20 cellular contexts compared by ENCODE assay signal in genomic region chr16:84024854-84025253, GRCh38. TPM values are rescaled to one million over a fixed set of nuclear protein-coding genes. Genes with fewer than 3 reads are reported as not detected.
DNase-seq lines count a peak whose midpoint lies in the region; ATAC-seq, FAIRE-seq and TF ChIP-seq lines count a peak whose summit lies in the region.
"Had no signal": no experiment of that assay in that cellular context is flagged by ENCODE, and none has a peak within 500 bp of the region (broad histone marks: within the 10 kb centered on the region; RNA-seq: fewer than 3 reads in every experiment).

No MANE protein-coding gene starts in this region.

- in situ Hi-C loops in gastrocnemius medialis (cut with MboI; ENCODE audit: low sequenced_read_pairs in 4 of 4), result no loop called here

- DNase-seq in AG09309 (ENCODE audit: low read depth) (peak; percentile 67), NCI-H460 (ENCODE audit: extremely low read depth, low read depth) (peak; percentile 48), dedifferentiated amniotic fluid mesenchymal stem cell (ENCODE audit: extremely low spot score) (peak; percentile 58), keratinocyte (ENCODE audit: low read depth, low spot score) (no peak), gastrocnemius medialis (no peak), DMS114 treated with DMSO at 0.1 percent for 48 hours (lab: John Stamatoyannopoulos, UW; ENCODE audit: unreplicated experiment) (no peak), small intestine (no peak)
- DNase-seq: activated CD4-positive, CD25-positive, alpha-beta regulatory T cell treated with anti-CD3 and anti-CD28 coated beads, Interleukin-2, amount 50 U/mL, for 72 hours; activated naive CD4-positive, alpha-beta T cell; erythroblast; KG1; NCI-H524 treated with DMSO at 0.1 percent for 48 hours; nephron progenitor cell; right lobe of liver had no signal

- TF ChIP-seq CTCF in AG09309 (IDR thresholded peaks at IDR 0.05; ENCODE audit: control insufficient read depth, insufficient read depth, low read depth, low read length, missing control alignments) (no peak), keratinocyte (optimal IDR thresholded peaks at IDR 0.05 in 1 of 3, IDR thresholded peaks at IDR 0.05 in 1 of 3, conservative IDR thresholded peaks at IDR 0.05 in 1 of 3; ENCODE audit: extremely low read depth in 1 of 3, insufficient read depth in 2 of 3, low read length in 3 of 3) (no peak), gastrocnemius medialis (IDR thresholded peaks at IDR 0.05 in 4 of 5, conservative IDR thresholded peaks at IDR 0.05 in 1 of 5) (no peak)

- peaks cover 4% of the 10 kb centered on the region for H3K27me3 ChIP-seq in keratinocyte (ENCODE audit: control insufficient read depth, extremely low read depth, insufficient read depth, low read length)
- H3K27me3 ChIP-seq in gastrocnemius medialis, result no peaks in the 10 kb centered on the region
- no peaks in the 10 kb centered on the region for H3K27me3 ChIP-seq in small intestine (ENCODE audit: control insufficient read depth in 2 of 2, insufficient read depth in 2 of 2, low read length in 2 of 2)
- H3K27me3 ChIP-seq: cardiac muscle cell, right lobe of liver had no signal

- FAIRE-seq in keratinocyte (lab: Jason Lieb, UNC) (peak; percentile 65), small intestine (lab: Jason Lieb, UNC) (no peak)
- FAIRE-seq: urothelium cell line had no signal

- intact Hi-C loops in gastrocnemius medialis (cut with DNase I; ENCODE audit: low total_unique reads), result no loop called here

- no peak overlapping the region for H3K27ac ChIP-seq in keratinocyte (ENCODE audit: control insufficient read depth, insufficient read depth, low read length)
- no peak overlapping the region for H3K27ac ChIP-seq in gastrocnemius medialis
- H3K27ac ChIP-seq in small intestine (ENCODE audit: low read depth in 1 of 2, low read length in 1 of 2), result no peak overlapping the region
- H3K27ac ChIP-seq: cardiac muscle cell, right lobe of liver had no signal

- H3K4me2 ChIP-seq in keratinocyte (ENCODE audit: control insufficient read depth, extremely low read depth, insufficient read depth, low read depth, low read length), result peak overlapping the region; percentile 19

- dilution Hi-C loops in keratinocyte (cut with MboI; ENCODE audit: extremely low pct_ligation_motif_present, low sequenced_read_pairs), result no loop called here

- TF ChIP-seq POLR2A in gastrocnemius medialis (IDR thresholded peaks at IDR 0.05), result no peak

- H3K79me2 ChIP-seq in keratinocyte (ENCODE audit: control insufficient read depth, insufficient read depth, low read length), result no peaks in the 10 kb centered on the region

- no peak overlapping the region for H2AFZ ChIP-seq in keratinocyte (ENCODE audit: control insufficient read depth, low read length)

- H4K20me1 ChIP-seq in keratinocyte (ENCODE audit: control insufficient read depth, extremely low read depth, insufficient read depth, low read length), result no peaks in the 10 kb centered on the region

- ATAC-seq in gastrocnemius medialis (no peak), HG02798 (IDR thresholded peaks at IDR 0.05; ENCODE audit: poor library complexity, unreplicated experiment) (no peak)
- ATAC-seq: right lobe of liver; stimulated activated effector memory CD8-positive, alpha-beta T cell treated with anti-CD3 and anti-CD28 coated beads, Interleukin-12 subunit alpha, Interleukin-12 subunit beta, amount 100 ng/mL, for 72 hours had no signal

- H3K9ac ChIP-seq in keratinocyte (ENCODE audit: control insufficient read depth, extremely low read depth, insufficient read depth, low read length), result no peak overlapping the region

- H3K4me3 ChIP-seq in AG09309 (ENCODE audit: control insufficient read depth, low read depth, low read length) (no peak overlapping the region), keratinocyte (ENCODE audit: control insufficient read depth in 2 of 3, extremely low read depth in 1 of 3, insufficient read depth in 2 of 3, low read depth in 1 of 3, low read length in 3 of 3) (no peak overlapping the region), gastrocnemius medialis (no peak overlapping the region), small intestine (ENCODE audit: low read depth in 1 of 2, low read length in 2 of 2) (no peak overlapping the region)
- H3K4me3 ChIP-seq: cardiac muscle cell, lung, right lobe of liver had no signal

- no peaks in the 10 kb centered on the region for H3K9me1 ChIP-seq in keratinocyte (ENCODE audit: control insufficient read depth, extremely low read depth, insufficient read depth, low read length)

- H3K36me3 ChIP-seq in keratinocyte (ENCODE audit: control insufficient read depth in 2 of 2, extremely low read depth in 1 of 2, insufficient read depth in 2 of 2, low read length in 2 of 2) (no peaks in the 10 kb centered on the region), gastrocnemius medialis (no peaks in the 10 kb centered on the region), small intestine (ENCODE audit: control insufficient read depth in 2 of 2, insufficient read depth in 2 of 2, low read length in 2 of 2) (no peaks in the 10 kb centered on the region)
- H3K36me3 ChIP-seq: cardiac muscle cell, right lobe of liver had no signal

- peaks cover 2% of the 10 kb centered on the region for H3K9me3 ChIP-seq in keratinocyte (ENCODE audit: control insufficient read depth, low read depth, low read length)
- H3K9me3 ChIP-seq in gastrocnemius medialis, result no peaks in the 10 kb centered on the region
- no peaks in the 10 kb centered on the region for H3K9me3 ChIP-seq in small intestine (ENCODE audit: control insufficient read depth, low read depth)
- H3K9me3 ChIP-seq: right lobe of liver had no signal

- 51 to 72% (median 72%) methylated on average over 9 of the region's 9 CpGs for WGBS in small intestine, 3 donors

- H3K4me1 ChIP-seq in keratinocyte (ENCODE audit: control insufficient read depth, extremely low read depth, insufficient read depth, low read length) (peaks cover 9% of the 10 kb centered on the region), gastrocnemius medialis (no peaks in the 10 kb centered on the region), small intestine (ENCODE audit: control insufficient read depth in 2 of 2, insufficient read depth in 1 of 2, low read depth in 1 of 2, low read length in 1 of 2) (no peaks in the 10 kb centered on the region)
- H3K4me1 ChIP-seq: right lobe of liver had no signal

RNA-seq across cellular contexts. Expression of gene SLC38A8, which starts 17.7 kb away (rescaled TPM):
- total RNA-seq in NCI-H460 (2014; rRNA removed; shearing (Covaris generic)), result not detected in 2 replicates
- polyA plus RNA-seq in NCI-H460 (2014; cell fraction: nucleus; rRNA removed), result not detected in 2 replicates
- polyA plus RNA-seq in keratinocyte (not detected in 3 replicates), small intestine (under 1 TPM in 1 of 3 donors, not detected in 2; 0.33 TPM)
- not detected for polyA plus RNA-seq in keratinocyte (2011; ENCODE audit: low read depth)
- not detected in 2 replicates for polyA plus RNA-seq in keratinocyte (2011; cell fraction: cytosol; rRNA removed)
- polyA plus RNA-seq in keratinocyte (2011; cell fraction: nucleus; rRNA removed), result not detected in 2 replicates
- polyA plus RNA-seq in keratinocyte (2012; ENCODE audit: low replicate concordance), result not detected in 2 replicates
- polyA minus RNA-seq in keratinocyte, result not detected in 3 replicates
- polyA minus RNA-seq in keratinocyte (2011; cell fraction: cytosol; rRNA and poly(A)+ RNA removed), result not detected
- not detected in 2 replicates for polyA minus RNA-seq in keratinocyte (2011; cell fraction: nucleus; rRNA and poly(A)+ RNA removed)
- not detected for total RNA-seq in gastrocnemius medialis
- total RNA-seq: cardiac muscle cell; lung; right lobe of liver; T-helper 1 cell treated with Interleukin-12 subunit alpha and Interleukin-12 subunit beta and Interleukin-4 antibody, amounts not matched to agents 30 ng/mL and 1 ng/mL, for 36 hours had no signal
- polyA plus RNA-seq: cardiac muscle cell had no signal

RNA-seq across cellular contexts. Expression of gene NECAB2, which starts 56.8 kb away (rescaled TPM):
- 1.1 and 1.8 TPM in 2 replicates for total RNA-seq in NCI-H460 (2014; rRNA removed; shearing (Covaris generic))
- polyA plus RNA-seq in NCI-H460 (2014; cell fraction: nucleus; rRNA removed), result 9.1 and 11.6 TPM in 2 replicates
- polyA plus RNA-seq in keratinocyte (0.13 TPM in 1 of 3 replicates, not detected in the others), small intestine (1 to 10 TPM in 1 of 3 donors, not detected in 2; 5.9 TPM)
- polyA plus RNA-seq in keratinocyte (2011; ENCODE audit: low read depth), result not detected
- polyA plus RNA-seq in keratinocyte (2011; cell fraction: cytosol; rRNA removed), result not detected in 2 replicates
- polyA plus RNA-seq in keratinocyte (2011; cell fraction: nucleus; rRNA removed), result 0.05 TPM in 1 of 2 replicates, not detected in the other
- not detected in 2 replicates for polyA plus RNA-seq in keratinocyte (2012; ENCODE audit: low replicate concordance)
- not detected in 3 replicates for polyA minus RNA-seq in keratinocyte
- not detected for polyA minus RNA-seq in keratinocyte (2011; cell fraction: cytosol; rRNA and poly(A)+ RNA removed)
- polyA minus RNA-seq in keratinocyte (2011; cell fraction: nucleus; rRNA and poly(A)+ RNA removed), result not detected in 2 replicates
- total RNA-seq in gastrocnemius medialis, result not detected
- total RNA-seq: T-helper 1 cell treated with Interleukin-12 subunit alpha and Interleukin-12 subunit beta and Interleukin-4 antibody, amounts not matched to agents 30 ng/mL and 1 ng/mL, for 36 hours had no signal

Comparison
In these comparisons a context has a peak if more than half of its experiments do, and no peak if none do; other contexts are left out.
1. DNase-seq: peak in AG09309 (single experiment), NCI-H460 (single experiment) and dedifferentiated amniotic fluid mesenchymal stem cell (single experiment); none in keratinocyte (single experiment), gastrocnemius medialis (0 of 2), DMS114 treated with DMSO at 0.1 percent for 48 hours (single experiment) and small intestine (single experiment).